ENCODE assay signal across 8 cellular contexts in the genomic region with DNA sequence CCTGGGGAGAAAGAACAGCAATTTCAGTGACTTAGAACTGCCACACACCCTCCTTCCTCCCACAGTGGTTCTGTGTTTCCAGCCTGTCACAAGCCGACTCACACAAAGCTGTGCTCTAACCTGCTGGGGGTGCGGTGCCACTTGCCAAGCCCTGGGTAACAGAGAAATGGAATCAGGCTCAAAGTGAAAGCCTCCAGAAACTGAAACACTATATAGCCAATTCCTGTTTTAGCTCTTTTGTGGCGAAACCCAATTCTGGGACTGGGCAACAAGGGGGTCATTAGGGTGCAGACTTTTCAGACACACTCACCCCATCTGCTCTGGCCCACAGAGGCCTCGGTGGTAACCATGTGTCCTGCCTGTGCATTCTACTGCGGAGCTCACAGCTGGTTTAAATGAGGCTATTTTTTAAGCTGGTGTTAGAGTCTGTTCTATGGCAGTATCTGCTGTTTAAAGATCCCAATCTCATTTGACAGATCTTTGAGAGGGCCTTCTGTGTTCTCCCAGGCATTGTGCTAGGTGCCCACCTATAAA. TPM values are rescaled to one million over a fixed set of nuclear protein-coding genes. Genes with fewer than 3 reads are reported as not detected.
DNase-seq lines count a peak whose midpoint lies in the region; ATAC-seq and TF ChIP-seq lines count a peak whose summit lies in the region.
"Had no signal": no experiment of that assay in that cellular context is flagged by ENCODE, and none has a peak within 500 bp of the region (broad histone marks: within the 10 kb centered on the region; RNA-seq: fewer than 3 reads in every experiment).

No MANE protein-coding gene starts in this region.

- H3K9me3 Mint-ChIP-seq in activated naive CD4-positive, alpha-beta T cell treated with anti-CD3 and anti-CD28 coated beads, Interleukin-2, amount 10 ng/mL, durations not matched to agents 7 days and 5 days, result no peaks in the 10 kb centered on the region
- H3K9me3 Mint-ChIP-seq: neural crest cell had no signal

- no peaks in the 10 kb centered on the region for H3K27me3 Mint-ChIP-seq in activated naive CD4-positive, alpha-beta T cell treated with anti-CD3 and anti-CD28 coated beads, Interleukin-2, amount 10 ng/mL, durations not matched to agents 7 days and 5 days

- peaks cover 0 to 13% of the 10 kb centered on the region in 2 donors for H3K4me1 ChIP-seq in ascending aorta
- H3K4me1 ChIP-seq in skeletal muscle satellite cell (ENCODE audit: control insufficient read depth, insufficient read depth, low read length), result no peaks in the 10 kb centered on the region

- DNase-seq in ascending aorta (ENCODE audit: low spot score in 2 of 2), result no peak
- no peak for DNase-seq in iPS-NIHi11 (ENCODE audit: low spot score)
- no peak for DNase-seq in T-helper 9 cell
- DNase-seq in activated naive CD4-positive, alpha-beta T cell treated with anti-CD3 and anti-CD28 coated beads, Interleukin-2, amount 10 ng/mL, durations not matched to agents 7 days and 5 days, result no peak

- H3K27ac Mint-ChIP-seq in activated naive CD4-positive, alpha-beta T cell treated with anti-CD3 and anti-CD28 coated beads, Interleukin-2, amount 10 ng/mL, durations not matched to agents 7 days and 5 days, result no peak overlapping the region

- peaks cover 13% of the 10 kb centered on the region for H3K4me1 Mint-ChIP-seq in activated naive CD4-positive, alpha-beta T cell treated with anti-CD3 and anti-CD28 coated beads, Interleukin-2, amount 10 ng/mL, durations not matched to agents 7 days and 5 days
- H3K4me1 Mint-ChIP-seq: neural crest cell had no signal

- CTCF ChIA-PET in activated naive CD4-positive, alpha-beta T cell treated with anti-CD3 and anti-CD28 coated beads, Interleukin-2, amount 10 ng/mL, durations not matched to agents 7 days and 5 days (lab: Charles Lee), result interaction anchor here (0.9 to 1.5 kb wide), 2 partner anchors 22 to 30 kb away, joined by 3 read pairs; no protein-coding TSS in a partner anchor

- no peak overlapping the region for H3K9ac ChIP-seq in skeletal muscle satellite cell (ENCODE audit: low read depth, low read length)

- no peak overlapping the region for H3K4me3 Mint-ChIP-seq in activated naive CD4-positive, alpha-beta T cell treated with anti-CD3 and anti-CD28 coated beads, Interleukin-2, amount 10 ng/mL, durations not matched to agents 7 days and 5 days
- H3K4me3 Mint-ChIP-seq: neural crest cell had no signal

- H3K4me3 ChIP-seq in ascending aorta (peak overlapping the region; percentile 17 to 28), skeletal muscle satellite cell (ENCODE audit: low read length) (no peak overlapping the region)

- peak overlapping the region; percentile 63 to 79 for H3K27ac ChIP-seq in ascending aorta

- intact Hi-C loops in ascending aorta (cut with DNase I), result no loop called here

- peak overlapping the region; percentile 53 for H3K4me2 ChIP-seq in skeletal muscle satellite cell (ENCODE audit: low read length)

- H3K9me3 ChIP-seq in ascending aorta, result no peaks in the 10 kb centered on the region
- no peaks in the 10 kb centered on the region for H3K9me3 ChIP-seq in skeletal muscle satellite cell (replicated peaks; ENCODE audit: low read length)

- peak; percentile 87 for ATAC-seq in GM19395 (IDR thresholded peaks at IDR 0.05; ENCODE audit: unreplicated experiment)
- ATAC-seq in HG02938 (IDR thresholded peaks at IDR 0.05; ENCODE audit: unreplicated experiment), result peak; percentile 65

- TF ChIP-seq CTCF in ascending aorta (IDR thresholded peaks at IDR 0.05), result no peak

- no peaks in the 10 kb centered on the region for H3K36me3 ChIP-seq in ascending aorta
- no peaks in the 10 kb centered on the region for H3K36me3 ChIP-seq in skeletal muscle satellite cell (ENCODE audit: insufficient read depth, low read length)

- H3K27me3 ChIP-seq in ascending aorta (no peaks in the 10 kb centered on the region), skeletal muscle satellite cell (ENCODE audit: control insufficient read depth, insufficient read depth, low read length) (no peaks in the 10 kb centered on the region)

- H3K36me3 Mint-ChIP-seq in activated naive CD4-positive, alpha-beta T cell treated with anti-CD3 and anti-CD28 coated beads, Interleukin-2, amount 10 ng/mL, durations not matched to agents 7 days and 5 days, result peaks cover 36% of the 10 kb centered on the region

RNA-seq across cellular contexts. Expression of a gene that starts 15.2 kb away (rescaled TPM):
- 7.9 TPM for total RNA-seq in ascending aorta
- total RNA-seq in skeletal muscle satellite cell (2012; rRNA removed), result 13.8 and 17.0 TPM in 2 replicates

RNA-seq across cellular contexts. Expression of a gene that starts 42.8 kb away (rescaled TPM):
- total RNA-seq in ascending aorta, result 18.8 TPM
- total RNA-seq in skeletal muscle satellite cell (2012; rRNA removed), result 45.6 and 46.1 TPM in 2 replicates
